Comparison of ENCODE assay signal across 3 cellular contexts in the genomic region with DNA sequence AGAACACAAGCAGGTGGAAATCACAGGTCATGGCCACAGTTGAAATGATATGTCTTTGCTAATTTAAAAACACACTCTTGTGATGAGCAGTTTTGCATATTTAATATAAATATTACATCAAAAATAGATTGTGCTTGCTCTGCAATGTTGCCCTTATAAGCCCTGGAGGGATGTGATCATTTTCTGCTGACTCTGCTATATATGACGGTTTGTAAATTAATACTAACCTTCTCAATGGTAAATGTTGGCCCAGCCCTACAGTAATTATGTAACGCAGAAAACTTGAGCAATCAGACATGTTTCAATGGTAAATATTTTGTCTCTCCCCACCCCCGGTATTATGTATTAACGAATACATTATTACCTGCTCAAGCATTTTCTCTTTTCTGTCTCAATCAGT.
TF ChIP-seq lines count a peak whose summit lies in the region.

No MANE protein-coding gene starts in this region.

TF ChIP-seq in A549, 52 proteins besides CTCF, POLR2A, EP300 and RAD21 (continued from another document):
- TF ChIP-seq FOSL2 (IDR thresholded peaks at IDR 0.05) (no peak), FOSL2 (CRISPR knock-in tag; IDR thresholded peaks at IDR 0.05) (no peak), FOSB (CRISPR knock-in tag; IDR thresholded peaks at IDR 0.05) (no peak), BHLHE40 (IDR thresholded peaks at IDR 0.05; ENCODE audit: low read depth, low read length) (no peak), BCL3 (IDR thresholded peaks at IDR 0.05) (no peak)

TF ChIP-seq in IMR-90, 13 proteins besides CTCF, POLR2A, EP300 and RAD21 (continued from another document):
- no peak for TF ChIP-seq NFE2L2 (IDR thresholded peaks at IDR 0.05; ENCODE audit: low read depth, low read length)
- no peak for TF ChIP-seq CEBPB (IDR thresholded peaks at IDR 0.05; ENCODE audit: low read depth, low read length)
- no peak for TF ChIP-seq ELK1 (IDR thresholded peaks at IDR 0.05; ENCODE audit: borderline replicate concordance, low read depth, low read length)
- no peak for TF ChIP-seq MAZ (IDR thresholded peaks at IDR 0.05; ENCODE audit: borderline replicate concordance, low read depth, low read length)

TF ChIP-seq in K562, 482 proteins besides CTCF, POLR2A, EP300 and RAD21 (continued from another document):
- TF ChIP-seq C11orf30 (IDR thresholded peaks at IDR 0.05; ENCODE audit: low read depth) (peak; percentile 53; the same call in 1 of the 2 replicates), MAFK (IDR thresholded peaks at IDR 0.05; ENCODE audit: low read length) (peak; percentile 87), MAFF (IDR thresholded peaks at IDR 0.05; ENCODE audit: low read length) (peak; percentile 86), ZNF316 (IDR thresholded peaks at IDR 0.05) (peak; percentile 71), RHOXF2B (CRISPR knock-in tag; conservative IDR thresholded peaks at IDR 0.05) (no peak)
